In genomic region chr7:86485842-86486241, GRCh38 we compare ENCODE assay signal across 24 cellular contexts.
"Had no signal": no experiment of that assay in that cellular context is flagged by ENCODE, and none has a peak within 500 bp of the region (broad histone marks: within the 10 kb centered on the region; RNA-seq: fewer than 3 reads in every experiment).

No MANE protein-coding gene starts in this region.

- FAIRE-seq: colon, islet of Langerhans, small intestine had no signal

- H3K9ac ChIP-seq: parathyroid adenoma had no signal

- H3K4me2 ChIP-seq: hepatocyte had no signal

- H3K9me3 Mint-ChIP-seq: activated CD4-positive, alpha-beta memory T cell treated with anti-CD3 and anti-CD28 coated beads for 36 hours; activated naive CD8-positive, alpha-beta T cell treated with anti-CD3 and anti-CD28 coated beads for 36 hours; stimulated activated naive CD8-positive, alpha-beta T cell treated with anti-CD3 and anti-CD28 coated beads, Interleukin-15, amount 100 ng/mL, for 72 hours; type B pancreatic cell; WTC11 had no signal

- DNase-seq: activated CD4-positive, alpha-beta memory T cell treated with anti-CD3 and anti-CD28 coated beads for 36 hours; activated CD4-positive, alpha-beta T cell treated with anti-CD3 and anti-CD28 coated beads for 36 hours; activated naive CD4-positive, alpha-beta T cell; activated naive CD8-positive, alpha-beta T cell treated with anti-CD3 and anti-CD28 coated beads for 36 hours; amygdala; body of pancreas; caudate nucleus; dorsolateral prefrontal cortex; foreskin fibroblast; left cardiac atrium; lower lobe of right lung; natural killer cell; right lobe of liver; small intestine; stimulated activated CD4-positive, alpha-beta T cell treated with anti-CD3 and anti-CD28 coated beads, Interleukin-4, amount 100 ng/mL, for 1 hour; stimulated activated naive CD8-positive, alpha-beta T cell treated with anti-CD3 and anti-CD28 coated beads, Interleukin-15, amount 100 ng/mL, for 72 hours had no signal

- H3K36me3 ChIP-seq: lower lobe of right lung, right lobe of liver, suprapubic skin had no signal

- H3K27ac Mint-ChIP-seq: activated CD4-positive, alpha-beta memory T cell treated with anti-CD3 and anti-CD28 coated beads for 36 hours; activated CD4-positive, alpha-beta T cell treated with anti-CD3 and anti-CD28 coated beads for 36 hours; activated naive CD8-positive, alpha-beta T cell treated with anti-CD3 and anti-CD28 coated beads for 36 hours; natural killer cell; stimulated activated naive CD8-positive, alpha-beta T cell treated with anti-CD3 and anti-CD28 coated beads, Interleukin-15, amount 100 ng/mL, for 72 hours; type B pancreatic cell; WTC11 had no signal

- H3K79me2 ChIP-seq: hepatocyte, parathyroid adenoma had no signal

- H3K4me1 ChIP-seq: body of pancreas, lower lobe of right lung, parathyroid adenoma, right lobe of liver, suprapubic skin had no signal

- H3K4me3 Mint-ChIP-seq: activated CD4-positive, alpha-beta memory T cell treated with anti-CD3 and anti-CD28 coated beads for 36 hours; activated CD4-positive, alpha-beta T cell treated with anti-CD3 and anti-CD28 coated beads for 36 hours; activated naive CD8-positive, alpha-beta T cell treated with anti-CD3 and anti-CD28 coated beads for 36 hours; natural killer cell; stimulated activated naive CD8-positive, alpha-beta T cell treated with anti-CD3 and anti-CD28 coated beads, Interleukin-15, amount 100 ng/mL, for 72 hours; type B pancreatic cell; WTC11 had no signal

- H3K27me3 Mint-ChIP-seq: activated CD4-positive, alpha-beta memory T cell treated with anti-CD3 and anti-CD28 coated beads for 36 hours; activated CD4-positive, alpha-beta T cell treated with anti-CD3 and anti-CD28 coated beads for 36 hours; activated naive CD8-positive, alpha-beta T cell treated with anti-CD3 and anti-CD28 coated beads for 36 hours; stimulated activated naive CD8-positive, alpha-beta T cell treated with anti-CD3 and anti-CD28 coated beads, Interleukin-15, amount 100 ng/mL, for 72 hours; type B pancreatic cell had no signal

- ATAC-seq: activated CD4-positive, alpha-beta T cell treated with anti-CD3 and anti-CD28 coated beads for 36 hours; body of pancreas; left cardiac atrium; lower lobe of right lung; natural killer cell; right lobe of liver; stimulated activated naive CD8-positive, alpha-beta T cell treated with anti-CD3 and anti-CD28 coated beads, Interleukin-15, amount 100 ng/mL, for 72 hours; WTC11 had no signal

- H2AFZ ChIP-seq: hepatocyte, parathyroid adenoma had no signal

- H3K27me3 ChIP-seq: body of pancreas, dorsolateral prefrontal cortex, hepatocyte, suprapubic skin had no signal

- H3K4me3 ChIP-seq: body of pancreas, dorsolateral prefrontal cortex, hepatocyte, lower lobe of right lung, right lobe of liver, suprapubic skin had no signal

- H3K9me3 ChIP-seq: body of pancreas, lower lobe of right lung, right lobe of liver, suprapubic skin had no signal

- H3K27ac ChIP-seq: body of pancreas, dorsolateral prefrontal cortex, epithelial cell of prostate, hepatocyte, lower lobe of right lung, parathyroid adenoma, right lobe of liver, suprapubic skin had no signal

- H3K36me3 Mint-ChIP-seq: activated CD4-positive, alpha-beta memory T cell treated with anti-CD3 and anti-CD28 coated beads for 36 hours; activated naive CD8-positive, alpha-beta T cell treated with anti-CD3 and anti-CD28 coated beads for 36 hours; natural killer cell; type B pancreatic cell; WTC11 had no signal

- H3K4me1 Mint-ChIP-seq: activated CD4-positive, alpha-beta T cell treated with anti-CD3 and anti-CD28 coated beads for 36 hours; activated naive CD8-positive, alpha-beta T cell treated with anti-CD3 and anti-CD28 coated beads for 36 hours; natural killer cell; stimulated activated naive CD8-positive, alpha-beta T cell treated with anti-CD3 and anti-CD28 coated beads, Interleukin-15, amount 100 ng/mL, for 72 hours; WTC11 had no signal
